16 cellular contexts compared by ENCODE assay signal in genomic region chr13:60379837-60380236, GRCh38. TPM values are rescaled to one million over a fixed set of nuclear protein-coding genes. Genes with fewer than 3 reads are reported as not detected.
DNase-seq lines count a peak whose midpoint lies in the region; ATAC-seq and TF ChIP-seq lines count a peak whose summit lies in the region.
"Had no signal": no experiment of that assay in that cellular context is flagged by ENCODE, and none has a peak within 500 bp of the region (broad histone marks: within the 10 kb centered on the region; RNA-seq: fewer than 3 reads in every experiment).

No MANE protein-coding gene starts in this region.

- DNase-seq in DMS53 (lab: John Stamatoyannopoulos, UW) (peak; percentile 14), DMS53 treated with DMSO at 0.1 percent for 48 hours (lab: John Stamatoyannopoulos, UW; ENCODE audit: unreplicated experiment) (no peak), astrocyte of the cerebellum (ENCODE audit: low read depth) (no peak), osteocyte (ENCODE audit: extremely low spot score, unreplicated experiment) (no peak), NCI-H1436 treated with DMSO at 0.1 percent for 48 hours (lab: John Stamatoyannopoulos, UW) (no peak)
- no peak for DNase-seq in central memory CD4-positive, alpha-beta T cell
- DNase-seq: 8988T; activated CD8-positive, alpha-beta memory T cell treated with anti-CD3 and anti-CD28 coated beads, Interleukin-2, amount 10 ng/mL, durations not matched to agents 7 days and 5 days; Calu3; lower lobe of right lung; NCI-H1105 had no signal

- peak; percentile 25 for TF ChIP-seq CTCF in astrocyte of the cerebellum (IDR thresholded peaks at IDR 0.05; ENCODE audit: low read depth, low read length, missing control alignments)
- TF ChIP-seq CTCF in osteocyte (IDR thresholded peaks at IDR 0.05): peak; percentile 11

- ATAC-seq in HG03342 (IDR thresholded peaks at IDR 0.05; ENCODE audit: unreplicated experiment): peak; percentile 73
- no peak for ATAC-seq in GM21515 (IDR thresholded peaks at IDR 0.05; ENCODE audit: unreplicated experiment)
- ATAC-seq: activated CD8-positive, alpha-beta memory T cell treated with anti-CD3 and anti-CD28 coated beads, Interleukin-2, amount 10 ng/mL, durations not matched to agents 7 days and 5 days; lower lobe of right lung had no signal

- peaks cover 8% of the 10 kb centered on the region for H3K27me3 Mint-ChIP-seq in osteocyte (ENCODE audit: unreplicated experiment)

- in situ Hi-C loops in astrocyte of the cerebellum (cut with HindIII; ENCODE audit: low sequenced_read_pairs): no loop called here

- H3K36me3 Mint-ChIP-seq in osteocyte (ENCODE audit: unreplicated experiment): no peaks in the 10 kb centered on the region
- H3K36me3 Mint-ChIP-seq: activated CD8-positive, alpha-beta memory T cell treated with anti-CD3 and anti-CD28 coated beads, Interleukin-2, amount 10 ng/mL, durations not matched to agents 7 days and 5 days; activated naive CD8-positive, alpha-beta T cell had no signal

- H3K4me3 ChIP-seq in astrocyte of the cerebellum (ENCODE audit: low read depth, low read length): no peak overlapping the region
- H3K4me3 ChIP-seq: HAP-1, lower lobe of right lung, thoracic aorta had no signal

- no peak overlapping the region for H3K27ac Mint-ChIP-seq in osteocyte (ENCODE audit: unreplicated experiment)
- H3K27ac Mint-ChIP-seq: activated CD8-positive, alpha-beta memory T cell treated with anti-CD3 and anti-CD28 coated beads, Interleukin-2, amount 10 ng/mL, durations not matched to agents 7 days and 5 days; activated naive CD8-positive, alpha-beta T cell had no signal

- no peak overlapping the region for H3K4me3 Mint-ChIP-seq in osteocyte (ENCODE audit: unreplicated experiment)
- H3K4me3 Mint-ChIP-seq: activated CD8-positive, alpha-beta memory T cell treated with anti-CD3 and anti-CD28 coated beads, Interleukin-2, amount 10 ng/mL, durations not matched to agents 7 days and 5 days; activated naive CD8-positive, alpha-beta T cell had no signal

- H3K9me3 Mint-ChIP-seq in osteocyte (ENCODE audit: unreplicated experiment): peaks cover 7% of the 10 kb centered on the region

- no peaks in the 10 kb centered on the region for H3K4me1 Mint-ChIP-seq in osteocyte (ENCODE audit: unreplicated experiment)
- H3K4me1 Mint-ChIP-seq: activated CD8-positive, alpha-beta memory T cell treated with anti-CD3 and anti-CD28 coated beads, Interleukin-2, amount 10 ng/mL, durations not matched to agents 7 days and 5 days had no signal

RNA-seq across cellular contexts. Expression of gene TDRD3, which starts 17.2 kb away (rescaled TPM):
- 27.6 and 30.3 TPM in 2 replicates for total RNA-seq in osteocyte
